8 cellular contexts compared by ENCODE assay signal in genomic region chr1:16236495-16237342, GRCh38. TPM values are rescaled to one million over a fixed set of nuclear protein-coding genes. Genes with fewer than 3 reads are reported as not detected.
DNase-seq lines count a peak whose midpoint lies in the region; ATAC-seq and TF ChIP-seq lines count a peak whose summit lies in the region.

TSS of gene CPLANE2 (minus strand) at chr1:16237183. CDS start at chr1:16236742, 441 bp downstream.

- POLR2A ChIA-PET in PC-3 (lab: Charles Lee; ENCODE audit: unreplicated experiment): interaction anchor here (0.6 kb wide), 1 partner anchor 41 kb away, joined by 3 read pairs; no protein-coding TSS in a partner anchor

- DNase-seq in DMS 273 treated with DMSO at 0.1 percent for 48 hours (lab: John Stamatoyannopoulos, UW) (peak; percentile 67), PC-3 (peak; percentile 95), esophagus muscularis mucosa (ENCODE audit: extremely low spot score) (peak; percentile 97), myocyte (ENCODE audit: low read depth) (peak; percentile 90)
- peak; percentile 89 for DNase-seq in Jurkat, Clone E6-1 (ENCODE audit: low read depth, low spot score)
- DNase-seq in activated T-cell treated with anti-CD3 and anti-CD28 coated beads, Interleukin-2, amount 50 U/mL, for 4 hours: peak; percentile 96
- peak; percentile 92 to 94 for DNase-seq in stimulated activated CD8-positive, alpha-beta memory T cell treated with anti-CD3 and anti-CD28 coated beads, Interleukin-7, amount 100 ng/mL, for 48 hours (ENCODE audit: extremely low read depth in 1 of 2, low read depth in 1 of 2)

- H3K4me1 ChIP-seq in PC-3 (ENCODE audit: insufficient read depth, low read length) (peaks cover 22% of the 10 kb centered on the region), esophagus muscularis mucosa (peaks cover 16 to 27% (median 22%) of the 10 kb centered on the region in 4 donors)

- H3K4me3 Mint-ChIP-seq in activated T-cell treated with anti-CD3 and anti-CD28 coated beads, Interleukin-2, amount 50 U/mL, for 4 hours: peak within 1 kb of the TSS; percentile 86

- H4K20me1 ChIP-seq in PC-3 (ENCODE audit: low read length): no peaks in the 10 kb centered on the region

- peak within 1 kb of the TSS; percentile 87 for H3K4me3 ChIP-seq in Jurkat, Clone E6-1 (ENCODE audit: low read length)
- H3K4me3 ChIP-seq in PC-3 (ENCODE audit: low read length): peak within 1 kb of the TSS; percentile 72
- H3K4me3 ChIP-seq in esophagus muscularis mucosa: peak within 1 kb of the TSS; percentile 65 to 73 (median 70)

- no peaks in the 10 kb centered on the region for H3K27me3 Mint-ChIP-seq in activated T-cell treated with anti-CD3 and anti-CD28 coated beads, Interleukin-2, amount 50 U/mL, for 4 hours (ENCODE audit: low read depth)

- peak; percentile 41 for TF ChIP-seq POLR2A in esophagus muscularis mucosa (IDR thresholded peaks at IDR 0.05; ENCODE audit: low read depth)

- intact Hi-C loops in PC-3 (cut with micrococcal nuclease): loop anchor here (2.0 kb wide), 3 partner anchors 48 to 158 kb away; no protein-coding TSS in a partner anchor
- intact Hi-C loops in esophagus muscularis mucosa (cut with DNase I): no loop called here

- H3K36me3 Mint-ChIP-seq in activated T-cell treated with anti-CD3 and anti-CD28 coated beads, Interleukin-2, amount 50 U/mL, for 4 hours (ENCODE audit: insufficient read depth): peaks cover 4% of the 10 kb centered on the region

- no peaks in the 10 kb centered on the region for H3K9me2 ChIP-seq in PC-3 (replicated peaks; ENCODE audit: low read length)

- H2AFZ ChIP-seq in PC-3 (ENCODE audit: low read length): peak within 1 kb of the TSS; percentile 75

- H3K4me1 Mint-ChIP-seq in activated T-cell treated with anti-CD3 and anti-CD28 coated beads, Interleukin-2, amount 50 U/mL, for 4 hours (ENCODE audit: low read depth): peaks cover 23% of the 10 kb centered on the region

- peak within 1 kb of the TSS; percentile 54 for H3K9ac ChIP-seq in PC-3 (ENCODE audit: low read length)

- CTCF ChIA-PET in PC-3 (lab: Charles Lee): interaction anchor here (0.6 kb wide), 1 partner anchor 8 kb away, joined by 3 read pairs; no protein-coding TSS in a partner anchor

- ATAC-seq in GM21619 (IDR thresholded peaks at IDR 0.05; ENCODE audit: unreplicated experiment) (peak; percentile 74), PC-3 (peak; percentile 79)
- peak; percentile 86 to 87 for ATAC-seq in activated T-cell treated with anti-CD3 and anti-CD28 coated beads, Interleukin-2, amount 50 U/mL, for 4 hours

- 0 out of 2 replicates have a peak, but pooled peaks have one; percentile 1 for TF ChIP-seq CTCF in PC-3 (conservative IDR thresholded peaks at IDR 0.05; ENCODE audit: low read depth, low read length)
- TF ChIP-seq CTCF in esophagus muscularis mucosa (IDR thresholded peaks at IDR 0.05): peak in 1 of 3 experiments; percentile 24

- TSS peak; percentile 69 for BruUV-seq in PC-3 (replicated peaks; lab: Mats Ljungman, UMichigan)

- no peaks in the 10 kb centered on the region for H3F3A ChIP-seq in PC-3 (ENCODE audit: low read length, unreplicated experiment)

- H3K4me2 ChIP-seq in PC-3 (ENCODE audit: low read length): peak within 1 kb of the TSS; percentile 90

- 0% methylated on average over 31 of the region's 57 CpGs for WGBS in esophagus muscularis mucosa

- H3K9me3 Mint-ChIP-seq in activated T-cell treated with anti-CD3 and anti-CD28 coated beads, Interleukin-2, amount 50 U/mL, for 4 hours: no peaks in the 10 kb centered on the region

- no peaks in the 10 kb centered on the region for H3K36me3 ChIP-seq in PC-3 (ENCODE audit: low read depth, low read length)
- H3K36me3 ChIP-seq in esophagus muscularis mucosa: peaks cover 0 to 16% (median 6%) of the 10 kb centered on the region in 4 donors

- no peak for TF ChIP-seq EP300 in esophagus muscularis mucosa (IDR thresholded peaks at IDR 0.05)

- H3K9me3 ChIP-seq in PC-3 (ENCODE audit: low read length) (no peaks in the 10 kb centered on the region), esophagus muscularis mucosa (no peaks in the 10 kb centered on the region)

- no peaks in the 10 kb centered on the region for H3K79me2 ChIP-seq in PC-3 (ENCODE audit: low read length)

- peak within 1 kb of the TSS; percentile 65 for H3K27ac ChIP-seq in PC-3 (ENCODE audit: low read length)
- H3K27ac ChIP-seq in esophagus muscularis mucosa (replicated peaks in 1 of 4): peak within 1 kb of the TSS; percentile 86 to 93 (median 88)

- no peaks in the 10 kb centered on the region for H3K27me3 ChIP-seq in PC-3 (ENCODE audit: low read length)
- no peaks in the 10 kb centered on the region for H3K27me3 ChIP-seq in esophagus muscularis mucosa

RNA-seq across cellular contexts. Expression of gene CPLANE2, which starts in this region (rescaled TPM):
- 5.6 TPM for polyA plus RNA-seq in Jurkat, Clone E6-1 (2012; ENCODE audit: insufficient read depth, insufficient read length)
- total RNA-seq in PC-3 (2014; rRNA removed) (9.6 and 11.6 TPM in 2 replicates), esophagus muscularis mucosa (10 to 100 TPM in 2 of 4 donors, 1 to 10 TPM in 2; 7.5 to 26.0 (median 12.2) TPM), myocyte (11.3 and 16.3 TPM in 2 replicates)
- total RNA-seq in activated T-cell treated with anti-CD3 and anti-CD28 coated beads, Interleukin-2, amount 50 U/mL, for 4 hours: 1 to 10 TPM; 5.0 to 7.1 (median 6.5) TPM
- polyA plus RNA-seq in myocyte (2012): 12.0 TPM

Comparison
In these comparisons a context has a peak if more than half of its experiments do, and no peak if none do; other contexts are left out.
1. Peak in every context shown above with its lines: DNase-seq, ATAC-seq, H3K4me3 ChIP-seq and H3K27ac ChIP-seq.